ENCODE assay signal across 19 cellular contexts in the genomic region with DNA sequence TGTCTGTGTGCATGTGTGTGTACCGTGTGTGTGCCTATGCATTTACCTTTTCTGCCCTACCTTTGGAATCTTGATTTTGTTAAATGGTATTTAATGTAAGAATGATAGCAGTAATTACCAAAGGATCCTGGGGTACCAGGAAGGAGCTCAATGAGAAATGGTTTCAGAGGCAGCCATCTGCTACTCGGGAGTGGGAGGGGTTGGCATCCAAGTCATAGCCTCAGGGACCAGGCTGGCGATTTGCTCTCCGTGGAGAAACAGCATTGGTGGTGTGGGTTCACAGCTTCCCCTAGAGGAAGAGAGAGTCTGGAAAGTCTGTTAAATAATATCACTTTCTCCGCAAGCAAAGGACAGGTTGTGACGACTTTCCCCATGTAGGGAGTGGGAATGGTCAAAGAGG.
"Had no signal": no experiment of that assay in that cellular context is flagged by ENCODE, and none has a peak within 500 bp of the region (broad histone marks: within the 10 kb centered on the region; RNA-seq: fewer than 3 reads in every experiment).

No MANE protein-coding gene starts in this region.

- H3K4me3 ChIP-seq: dorsolateral prefrontal cortex, heart right ventricle, mucosa of descending colon, pancreas, smooth muscle cell, suprapubic skin, thyroid gland, uterus had no signal

- H3K27ac ChIP-seq: heart right ventricle, pancreas, suprapubic skin, thyroid gland, uterus had no signal

- H3K4me1 ChIP-seq: heart right ventricle, pancreas, suprapubic skin, thyroid gland, uterus had no signal

- H3K36me3 ChIP-seq: heart right ventricle, pancreas, suprapubic skin, thyroid gland, uterus had no signal

- ATAC-seq: heart right ventricle; left lobe of liver; mucosa of descending colon; naive thymus-derived CD8-positive, alpha-beta T cell; pancreas; right cardiac atrium; stimulated activated naive CD8-positive, alpha-beta T cell treated with anti-CD3 and anti-CD28 coated beads, Interleukin-15, Interleukin-2, amounts not matched to agents 100 U/mL and 50 U/mL, for 24 hours had no signal

- H3K9me3 ChIP-seq: mucosa of descending colon, pancreas, suprapubic skin, thyroid gland, uterus had no signal

- DNase-seq: cortex of kidney; effector CD8-positive, alpha-beta T cell; heart right ventricle; hypothalamus; kidney glomerular epithelial cell; mammary epithelial cell; mucosa of descending colon; naive thymus-derived CD8-positive, alpha-beta T cell; occipital lobe; pancreas; right cardiac atrium; stimulated activated CD4-positive, alpha-beta T cell treated with anti-CD3 and anti-CD28 coated beads, Interleukin-2, amount 100 ng/mL, for 48 hours; stimulated activated naive CD8-positive, alpha-beta T cell treated with anti-CD3 and anti-CD28 coated beads, Interleukin-15, Interleukin-2, amounts not matched to agents 100 U/mL and 50 U/mL, for 24 hours; thyroid gland; uterus had no signal

- H3K27me3 ChIP-seq: suprapubic skin, thyroid gland, uterus had no signal
